In the genomic region with DNA sequence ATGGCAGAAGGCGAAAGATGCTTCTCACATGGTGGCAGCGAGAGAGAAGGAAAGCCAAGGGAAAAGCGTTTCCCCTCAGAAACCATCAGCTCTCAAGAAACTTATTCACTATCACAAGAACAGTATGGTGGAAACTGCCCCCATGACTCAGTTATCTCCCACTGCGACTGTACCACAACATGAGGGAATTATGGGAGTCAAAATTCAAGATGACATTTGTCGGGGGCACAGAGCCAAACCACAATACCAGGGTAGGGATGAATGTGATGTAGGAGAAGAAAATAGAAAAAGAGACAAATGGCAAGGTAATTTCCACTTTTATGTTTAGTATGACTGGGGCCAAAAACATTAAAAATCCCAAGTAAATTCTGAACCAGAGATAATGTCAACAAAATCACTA, we compare ENCODE assay signal across 16 cellular contexts.
"Had no signal": no experiment of that assay in that cellular context is flagged by ENCODE, and none has a peak within 500 bp of the region (broad histone marks: within the 10 kb centered on the region; RNA-seq: fewer than 3 reads in every experiment).

No MANE protein-coding gene starts in this region.

- H3K36me3 ChIP-seq: heart right ventricle, neutrophil, right atrium auricular region, sigmoid colon had no signal

- H3K4me1 ChIP-seq: foreskin keratinocyte, heart right ventricle, sigmoid colon had no signal

- H3K4me3 ChIP-seq: heart right ventricle, right atrium auricular region, sigmoid colon had no signal

- H3K27me3 ChIP-seq: foreskin keratinocyte, neutrophil, right atrium auricular region, sigmoid colon had no signal

- ATAC-seq: foreskin keratinocyte; naive thymus-derived CD8-positive, alpha-beta T cell had no signal

- DNase-seq: cortex of kidney; erythroblast; foreskin keratinocyte; heart right ventricle; hypothalamus; kidney glomerular epithelial cell; naive thymus-derived CD8-positive, alpha-beta T cell; posterior cingulate gyrus; sigmoid colon; small intestine; stimulated activated CD4-positive, alpha-beta T cell treated with anti-CD3 and anti-CD28 coated beads, Interleukin-12 subunit alpha, Interleukin-12 subunit beta, amount 100 ng/mL, for 4 hours; stimulated activated naive CD4-positive, alpha-beta T cell treated with Interleukin-2 at 50 U/mL for 16 hours; trophoblast cell had no signal

- H3K4me1 Mint-ChIP-seq: naive thymus-derived CD8-positive, alpha-beta T cell had no signal

- H3K9me3 ChIP-seq: neutrophil, right atrium auricular region, sigmoid colon had no signal

- H3K27ac ChIP-seq: foreskin keratinocyte, heart right ventricle, neutrophil, right atrium auricular region, sigmoid colon had no signal

- H3K4me3 Mint-ChIP-seq: naive thymus-derived CD8-positive, alpha-beta T cell had no signal

- FAIRE-seq: islet of Langerhans, small intestine had no signal

- H3K27ac Mint-ChIP-seq: naive thymus-derived CD8-positive, alpha-beta T cell had no signal
